ENCODE assay signal across 16 cellular contexts in the genomic region with DNA sequence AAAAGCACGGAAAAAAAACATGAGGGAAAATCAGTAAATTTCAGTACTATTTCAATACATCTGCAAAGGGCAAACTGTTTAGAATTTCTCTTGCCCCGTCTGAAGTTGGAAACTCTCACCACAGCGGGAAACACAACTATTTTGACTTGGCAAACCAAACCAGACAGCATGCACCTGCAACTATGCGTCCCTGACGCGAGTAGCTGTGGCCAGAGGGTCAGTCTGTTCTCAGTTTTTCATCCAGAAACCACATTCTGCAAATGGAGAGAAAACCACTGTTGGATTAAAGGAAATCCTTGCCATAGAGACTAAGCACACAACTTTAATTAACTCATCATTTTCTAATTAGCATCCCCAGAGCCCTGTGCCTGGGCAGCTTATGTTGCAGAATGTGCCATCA.
"Had no signal": no experiment of that assay in that cellular context is flagged by ENCODE, and none has a peak within 500 bp of the region (broad histone marks: within the 10 kb centered on the region; RNA-seq: fewer than 3 reads in every experiment).

No MANE protein-coding gene starts in this region.

- H3K27me3 ChIP-seq: adrenal gland, colonic mucosa, gastroesophageal sphincter, heart right ventricle, pancreas, tibial nerve, uterus had no signal

- H3K4me3 ChIP-seq: adrenal gland, colonic mucosa, gastroesophageal sphincter, heart right ventricle, pancreas, tibial nerve, uterus had no signal

- H3K4me1 ChIP-seq: adrenal gland, colonic mucosa, pancreas, uterus had no signal

- H3K27ac ChIP-seq: adrenal gland, colonic mucosa, gastroesophageal sphincter, pancreas, tibial nerve, uterus had no signal

- H3K36me3 ChIP-seq: adrenal gland, colonic mucosa, gastroesophageal sphincter, heart right ventricle, pancreas, tibial nerve, uterus had no signal

- DNase-seq: activated CD4-positive, alpha-beta T cell treated with anti-CD3 and anti-CD28 coated beads for 36 hours; activated CD4-positive, alpha-beta T cell treated with anti-CD3 and anti-CD28 coated beads, Interleukin-2, amount 50 U/mL, for 48 hours; activated gamma-delta T cell treated with Interleukin-2 at 50 U/mL for 16 hours; adrenal gland; central memory CD4-positive, alpha-beta T cell; colonic mucosa; heart right ventricle; mesenchymal stem cell; naive thymus-derived CD4-positive, alpha-beta T cell; pancreas; stimulated activated naive B cell treated with anti-CD40 and anti-IgM and Interleukin-4, amounts not matched to agents 10 μg/mL and 1 μg/mL and 100 μg/mL, for 72 hours; uterus had no signal

- H3K9me3 ChIP-seq: adrenal gland, colonic mucosa, gastroesophageal sphincter, heart right ventricle, pancreas, tibial nerve, uterus had no signal

- ATAC-seq: activated CD4-positive, alpha-beta T cell treated with anti-CD3 and anti-CD28 coated beads for 36 hours; activated naive CD4-positive, alpha-beta T cell treated with anti-CD3 and anti-CD28 coated beads, Interleukin-2, amount 50 U/mL, for 72 hours; gastroesophageal sphincter; naive thymus-derived CD4-positive, alpha-beta T cell; pancreas; stimulated activated naive B cell treated with anti-CD40 and anti-IgM and Interleukin-4, amounts not matched to agents 10 μg/mL and 1 μg/mL and 100 μg/mL, for 72 hours; WTC11 had no signal
